ENCODE assay signal across 12 cellular contexts in the genomic region with DNA sequence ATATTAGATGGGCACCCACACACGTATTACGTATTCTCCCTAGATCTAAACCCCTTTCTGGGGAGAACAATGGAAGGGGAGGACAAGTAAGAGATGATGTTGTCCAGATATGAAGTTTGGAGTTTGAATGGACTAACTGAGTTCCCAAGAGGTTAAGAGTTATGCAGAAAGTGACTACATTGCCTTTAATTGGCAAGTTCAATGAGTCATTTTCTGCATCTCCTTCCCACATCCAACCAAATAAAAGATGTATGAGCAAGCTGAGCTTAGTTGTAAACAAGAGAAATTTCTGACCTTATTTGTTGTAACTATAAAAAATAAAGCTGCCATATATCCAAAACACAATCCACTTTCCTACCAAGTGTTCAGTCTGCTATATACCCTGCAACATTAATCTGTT.
"Had no signal": no experiment of that assay in that cellular context is flagged by ENCODE, and none has a peak within 500 bp of the region (broad histone marks: within the 10 kb centered on the region; RNA-seq: fewer than 3 reads in every experiment).

No MANE protein-coding gene starts in this region.

- ATAC-seq: activated T-helper 17 cell treated with anti-CD3 and anti-CD28 coated beads, Interleukin-2, amount 50 U/mL, for 72 hours; gastrocnemius medialis; T-cell; WTC11 had no signal

- H3K4me3 ChIP-seq: gastrocnemius medialis, stomach had no signal

- DNase-seq: activated CD4-positive, alpha-beta T cell treated with anti-CD3 and anti-CD28 coated beads, Interleukin-2, amount 10 ng/mL, durations not matched to agents 24 days and 14 days; activated naive CD4-positive, alpha-beta T cell treated with anti-CD3 and anti-CD28 coated beads for 36 hours; dermis blood vessel endothelial cell; erythroblast; gastrocnemius medialis; kidney glomerular epithelial cell; stimulated activated CD4-positive, alpha-beta T cell treated with anti-CD3 and anti-CD28 coated beads, Interleukin-15, amount 100 ng/mL, for 24 hours; stimulated activated CD4-positive, alpha-beta T cell treated with anti-CD3 and anti-CD28 coated beads, Interleukin-4, amount 100 ng/mL, for 4 hours; stomach; T-cell had no signal
